In the genomic region with DNA sequence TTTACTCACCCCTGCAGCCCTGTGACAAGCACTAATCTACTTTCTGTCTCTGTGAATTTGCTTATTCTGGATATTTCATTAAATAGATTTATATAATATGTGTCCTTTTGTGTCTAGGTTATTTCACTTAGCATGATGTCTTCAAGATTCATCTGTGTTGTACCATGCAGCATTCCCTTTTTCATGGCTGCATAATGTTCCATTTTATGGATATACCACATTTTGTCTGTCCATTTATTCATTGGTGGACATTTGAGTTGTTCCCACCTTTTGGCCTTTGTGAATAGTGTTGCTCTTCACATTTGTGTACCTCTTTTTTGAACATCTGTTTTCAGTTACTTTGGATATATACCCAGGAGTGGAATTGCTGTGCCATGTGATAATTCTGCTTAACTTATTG, we compare ENCODE assay signal across 2 cellular contexts.
TF ChIP-seq lines count a peak whose summit lies in the region.

No MANE protein-coding gene starts in this region.

TF ChIP-seq in A549, 52 proteins besides CTCF, POLR2A, EP300 and RAD21 (continued from another document):
- TF ChIP-seq EHMT2 (IDR thresholded peaks at IDR 0.05; ENCODE audit: low read depth) (no peak), RCOR1 (IDR thresholded peaks at IDR 0.05; ENCODE audit: low read depth, low read length) (no peak), CBX2 (IDR thresholded peaks at IDR 0.05; ENCODE audit: borderline replicate concordance, low read depth) (no peak), MAZ (IDR thresholded peaks at IDR 0.05; ENCODE audit: borderline replicate concordance, low read depth, low read length) (no peak), ZFP36 (IDR thresholded peaks at IDR 0.05; ENCODE audit: borderline replicate concordance, partially characterized antibody) (no peak), HOXA7 (CRISPR knock-in tag; IDR thresholded peaks at IDR 0.05) (no peak)
- TF ChIP-seq, protein P1, sequence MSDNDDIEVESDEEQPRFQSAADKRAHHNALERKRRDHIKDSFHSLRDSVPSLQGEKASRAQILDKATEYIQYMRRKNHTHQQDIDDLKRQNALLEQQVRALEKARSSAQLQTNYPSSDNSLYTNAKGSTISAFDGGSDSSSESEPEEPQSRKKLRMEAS (IDR thresholded peaks at IDR 0.05): no peak
- TF ChIP-seq, protein P2, sequence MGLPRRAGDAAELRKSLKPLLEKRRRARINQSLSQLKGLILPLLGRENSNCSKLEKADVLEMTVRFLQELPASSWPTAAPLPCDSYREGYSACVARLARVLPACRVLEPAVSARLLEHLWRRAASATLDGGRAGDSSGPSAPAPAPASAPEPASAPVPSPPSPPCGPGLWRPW (IDR thresholded peaks at IDR 0.05): no peak

TF ChIP-seq in HEK293, 187 proteins besides CTCF, POLR2A, EP300 and RAD21 (continued from another document):
- TF ChIP-seq, protein P3, sequence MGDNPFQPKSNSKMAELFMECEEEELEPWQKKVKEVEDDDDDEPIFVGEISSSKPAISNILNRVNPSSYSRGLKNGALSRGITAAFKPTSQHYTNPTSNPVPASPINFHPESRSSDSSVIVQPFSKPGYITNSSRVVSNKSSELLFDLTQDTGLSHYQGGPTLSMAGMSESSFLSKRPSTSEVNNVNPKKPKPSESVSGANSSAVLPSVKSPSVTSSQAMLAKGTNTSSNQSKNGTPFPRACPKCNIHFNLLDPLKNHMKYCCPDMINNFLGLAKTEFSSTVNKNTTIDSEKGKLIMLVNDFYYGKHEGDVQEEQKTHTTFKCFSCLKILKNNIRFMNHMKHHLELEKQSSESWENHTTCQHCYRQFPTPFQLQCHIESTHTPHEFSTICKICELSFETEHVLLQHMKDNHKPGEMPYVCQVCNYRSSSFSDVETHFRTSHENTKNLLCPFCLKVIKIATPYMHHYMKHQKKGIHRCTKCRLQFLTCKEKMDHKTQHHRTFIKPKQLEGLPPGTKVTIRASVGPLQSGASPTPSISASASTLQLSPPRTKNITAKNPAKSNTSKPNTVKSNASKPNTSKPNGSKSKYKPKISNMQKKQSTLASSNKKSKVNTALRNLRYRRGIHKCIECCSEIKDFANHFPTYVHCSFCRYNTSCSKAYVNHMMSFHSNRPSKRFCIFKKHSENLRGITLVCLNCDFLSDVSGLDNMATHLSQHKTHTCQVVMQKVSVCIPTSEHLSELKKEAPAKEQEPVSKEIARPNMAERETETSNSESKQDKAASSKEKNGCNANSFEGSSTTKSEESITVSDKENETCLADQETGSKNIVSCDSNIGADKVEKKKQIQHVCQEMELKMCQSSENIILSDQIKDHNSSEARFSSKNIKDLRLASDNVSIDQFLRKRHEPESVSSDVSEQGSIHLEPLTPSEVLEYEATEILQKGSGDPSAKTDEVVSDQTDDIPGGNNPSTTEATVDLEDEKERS (tag by site-specific recombination; IDR thresholded peaks at IDR 0.05): peak; percentile 18; the same call in 1 of the 2 replicates
- TF ChIP-seq ZNF2 (tag by site-specific recombination; IDR thresholded peaks at IDR 0.05): no peak
